15 cellular contexts compared by ENCODE assay signal in the genomic region with DNA sequence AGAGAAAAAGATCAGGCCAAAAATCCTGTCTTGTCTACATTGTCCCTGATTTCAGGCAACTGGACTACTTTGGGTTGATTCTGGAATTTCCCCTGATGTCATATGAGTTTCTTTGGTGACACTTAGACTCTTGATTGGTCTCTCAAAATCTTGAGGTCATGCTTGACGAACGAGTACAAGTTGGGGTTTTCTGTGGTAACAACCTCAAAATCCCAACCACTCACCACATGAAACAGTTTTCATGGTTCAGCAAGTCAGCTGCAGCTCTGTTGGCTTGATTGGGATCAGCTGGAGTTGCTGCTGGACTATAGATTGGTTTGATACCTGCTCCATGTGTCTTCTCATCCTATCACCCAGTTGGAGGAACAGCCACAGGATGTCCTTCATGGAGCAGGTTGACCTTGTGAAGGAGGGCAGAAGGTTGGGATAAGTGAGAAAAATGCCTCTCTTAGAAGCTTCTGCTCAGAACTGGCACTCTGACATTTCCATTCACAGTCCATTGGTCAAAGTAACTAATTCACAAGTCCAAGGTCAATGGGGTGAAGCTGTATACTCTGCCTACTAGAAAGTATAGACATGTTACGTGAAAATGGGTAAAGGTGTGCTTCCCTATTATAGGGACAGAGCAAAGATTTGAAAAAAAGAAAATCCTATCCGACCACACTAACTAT.
DNase-seq lines count a peak whose midpoint lies in the region; ATAC-seq and TF ChIP-seq lines count a peak whose summit lies in the region.
"Had no signal": no experiment of that assay in that cellular context is flagged by ENCODE, and none has a peak within 500 bp of the region (broad histone marks: within the 10 kb centered on the region; RNA-seq: fewer than 3 reads in every experiment).

No MANE protein-coding gene starts in this region.

- TF ChIP-seq CTCF in breast epithelium (IDR thresholded peaks at IDR 0.05) (no peak), right atrium auricular region (IDR thresholded peaks at IDR 0.05) (no peak)

- H3K36me3 ChIP-seq in breast epithelium (no peaks in the 10 kb centered on the region), right atrium auricular region (no peaks in the 10 kb centered on the region)
- H3K36me3 ChIP-seq: thoracic aorta had no signal

- H3K4me3 ChIP-seq in breast epithelium (no peak overlapping the region), right atrium auricular region (no peak overlapping the region)
- H3K4me3 ChIP-seq: psoas muscle, thoracic aorta had no signal

- peak; percentile 95 for ATAC-seq in GM18498 (IDR thresholded peaks at IDR 0.05; ENCODE audit: unreplicated experiment)
- ATAC-seq in GM19463 (IDR thresholded peaks at IDR 0.05; ENCODE audit: unreplicated experiment), result peak; percentile 86
- ATAC-seq in HG02884 (IDR thresholded peaks at IDR 0.05; ENCODE audit: unreplicated experiment), result peak; percentile 82
- ATAC-seq in HG03521 (IDR thresholded peaks at IDR 0.05; ENCODE audit: unreplicated experiment), result peak; percentile 83
- ATAC-seq: psoas muscle had no signal

- intact Hi-C loops in breast epithelium (cut with DNase I; ENCODE audit: low total_unique reads), result no loop called here

- no peaks in the 10 kb centered on the region for H3K27me3 ChIP-seq in breast epithelium
- no peaks in the 10 kb centered on the region for H3K27me3 ChIP-seq in right atrium auricular region

- H3K4me1 ChIP-seq in breast epithelium (no peaks in the 10 kb centered on the region), right atrium auricular region (peaks cover 0 to 4% of the 10 kb centered on the region in 2 donors)
- H3K4me1 ChIP-seq: psoas muscle had no signal

- DNase-seq in breast epithelium (ENCODE audit: low spot score in 2 of 2) (no peak), germinal center (ENCODE audit: low spot score) (no peak), right atrium auricular region (ENCODE audit: low spot score) (no peak)
- DNase-seq in central memory CD4-positive, alpha-beta T cell, result no peak
- DNase-seq: effector CD8-positive, alpha-beta T cell; HFFc6; hypothalamus; NCI-H1048; NCI-H748 treated with DMSO at 0.1 percent for 48 hours; psoas muscle had no signal

- H3K9me3 ChIP-seq in breast epithelium (no peaks in the 10 kb centered on the region), right atrium auricular region (no peaks in the 10 kb centered on the region)
- H3K9me3 ChIP-seq: psoas muscle, thoracic aorta had no signal

- H3K27ac ChIP-seq in breast epithelium (no peak overlapping the region), right atrium auricular region (no peak overlapping the region)
- H3K27ac ChIP-seq: psoas muscle, thoracic aorta had no signal

- no peak for TF ChIP-seq POLR2A in breast epithelium (IDR thresholded peaks at IDR 0.05)
